Comparison of ENCODE assay signal across 13 cellular contexts in genomic region chr18:58755304-58756010, GRCh38.
A peak's percentile ranks its signal among the peaks of the same experiment; 100 is the strongest.
DNase-seq lines count a peak whose midpoint lies in the region; ATAC-seq and TF ChIP-seq lines count a peak whose summit lies in the region.
"Had no signal": no experiment of that assay in that cellular context is flagged by ENCODE, and none has a peak within 500 bp of the region (broad histone marks: within the 10 kb centered on the region; RNA-seq: fewer than 3 reads in every experiment).

No MANE protein-coding gene starts in this region.

- intact Hi-C loops in activated CD8-positive, alpha-beta T cell treated with anti-CD3 and anti-CD28 coated beads for 36 hours (cut with micrococcal nuclease) = no loop called here
- intact Hi-C loops in spleen (cut with DNase I; ENCODE audit: low total_unique reads) = no loop called here

- no peak overlapping the region for H3K4me3 ChIP-seq in spleen
- H3K4me3 ChIP-seq: skin epidermis had no signal

- POLR2A ChIA-PET in activated CD8-positive, alpha-beta T cell treated with anti-CD3 and anti-CD28 coated beads for 36 hours (lab: Charles Lee) = interaction anchor here (1.1 to 2.5 kb wide), 4 partner anchors 56 to 165 kb away, joined by 3 to 9 read pairs (median 4); partner anchors contain the start of gene MALT1

- H3K27me3 ChIP-seq in foreskin keratinocyte (peaks cover 5% of the 10 kb centered on the region), spleen (replicated peaks in 1 of 7) (peaks cover 0 to 8% (median 0%) of the 10 kb centered on the region in 7 donors)

- no peak for TF ChIP-seq CTCF in activated CD8-positive, alpha-beta T cell treated with anti-CD3 and anti-CD28 coated beads for 36 hours (IDR thresholded peaks at IDR 0.05)
- TF ChIP-seq CTCF in foreskin keratinocyte (conservative IDR thresholded peaks at IDR 0.05) (no peak), spleen (IDR thresholded peaks at IDR 0.05 in 8 of 11, conservative IDR thresholded peaks at IDR 0.05 in 3 of 11) (no peak)

- DNase-seq in activated T-cell treated with anti-CD3 and anti-CD28 coated beads, Interleukin-2, amount 50 U/mL, for 24 hours = peak; percentile 39
- no peak for DNase-seq in activated T-cell treated with anti-CD3 and anti-CD28 coated beads, Interleukin-2, amount 50 U/mL, for 48 hours
- peak; percentile 75 for DNase-seq in activated CD8-positive, alpha-beta T cell treated with anti-CD3 and anti-CD28 coated beads for 36 hours
- DNase-seq in foreskin keratinocyte = peak in 1 of 2 donors; percentile 56
- peak; percentile 50 for DNase-seq in spleen
- DNase-seq in activated effector memory CD4-positive, alpha-beta T cell treated with Interleukin-2 at 50 U/mL for 16 hours = no peak
- no peak for DNase-seq in ureter (ENCODE audit: low spot score)
- DNase-seq: activated T-cell treated with anti-CD3 and anti-CD28 coated beads, Interleukin-2, amount 50 U/mL, for 72 hours; immature natural killer cell; NCI-H446 treated with DMSO at 0.1 percent for 48 hours; SHP77 had no signal

- peaks cover 6% of the 10 kb centered on the region for H3K36me3 Mint-ChIP-seq in activated T-cell treated with anti-CD3 and anti-CD28 coated beads, Interleukin-2, amount 50 U/mL, for 24 hours (ENCODE audit: low read depth)
- H3K36me3 Mint-ChIP-seq in activated CD8-positive, alpha-beta T cell treated with anti-CD3 and anti-CD28 coated beads for 36 hours (ENCODE audit: low read depth) = peaks cover 5% of the 10 kb centered on the region

- H3K9me3 ChIP-seq in spleen = no peaks in the 10 kb centered on the region

- H3K4me1 Mint-ChIP-seq in activated T-cell treated with anti-CD3 and anti-CD28 coated beads, Interleukin-2, amount 50 U/mL, for 24 hours (ENCODE audit: low read depth) = peaks cover 25% of the 10 kb centered on the region
- peaks cover 27% of the 10 kb centered on the region for H3K4me1 Mint-ChIP-seq in activated CD8-positive, alpha-beta T cell treated with anti-CD3 and anti-CD28 coated beads for 36 hours (ENCODE audit: low read depth)
- H3K4me1 Mint-ChIP-seq: immature natural killer cell had no signal

- no peak overlapping the region for H3K4me3 Mint-ChIP-seq in activated T-cell treated with anti-CD3 and anti-CD28 coated beads, Interleukin-2, amount 50 U/mL, for 24 hours
- no peak overlapping the region for H3K4me3 Mint-ChIP-seq in activated CD8-positive, alpha-beta T cell treated with anti-CD3 and anti-CD28 coated beads for 36 hours
- H3K4me3 Mint-ChIP-seq: activated T-cell treated with anti-CD3 and anti-CD28 coated beads, Interleukin-2, amount 50 U/mL, for 72 hours; immature natural killer cell had no signal

- no peaks in the 10 kb centered on the region for H3K27me3 Mint-ChIP-seq in activated T-cell treated with anti-CD3 and anti-CD28 coated beads, Interleukin-2, amount 50 U/mL, for 24 hours
- peaks cover 4% of the 10 kb centered on the region for H3K27me3 Mint-ChIP-seq in activated CD8-positive, alpha-beta T cell treated with anti-CD3 and anti-CD28 coated beads for 36 hours

- ATAC-seq in activated CD8-positive, alpha-beta T cell treated with anti-CD3 and anti-CD28 coated beads for 36 hours = peak; percentile 74
- ATAC-seq in foreskin keratinocyte = peak; percentile 61
- no peak for ATAC-seq in HG03025 (IDR thresholded peaks at IDR 0.05; ENCODE audit: low FRiP score, unreplicated experiment)

- CTCF ChIA-PET in activated CD8-positive, alpha-beta T cell treated with anti-CD3 and anti-CD28 coated beads for 36 hours (lab: Charles Lee) = interaction anchor here (0.7 to 8.5 kb wide), 7 partner anchors 8 to 315 kb away, joined by 3 to 85 read pairs (median 4); no protein-coding TSS in a partner anchor

- H3K27ac ChIP-seq in foreskin keratinocyte (no peak overlapping the region), spleen (peak overlapping the region in 1 of 8 donors; percentile 11)

- H3K27ac Mint-ChIP-seq in activated T-cell treated with anti-CD3 and anti-CD28 coated beads, Interleukin-2, amount 50 U/mL, for 24 hours = peak overlapping the region; percentile 51
- peak overlapping the region; percentile 75 for H3K27ac Mint-ChIP-seq in activated CD8-positive, alpha-beta T cell treated with anti-CD3 and anti-CD28 coated beads for 36 hours
- H3K27ac Mint-ChIP-seq: activated T-cell treated with anti-CD3 and anti-CD28 coated beads, Interleukin-2, amount 50 U/mL, for 72 hours had no signal

- peaks cover 0 to 10% (median 5%) of the 10 kb centered on the region in 6 donors for H3K36me3 ChIP-seq in spleen

- TF ChIP-seq POLR2A in spleen (IDR thresholded peaks at IDR 0.05) = no peak

- WGBS in spleen, 5 donors = 86 to 90% (median 88%) methylated on average over 14 to 15 of the region's 15 CpGs

- H3K4me1 ChIP-seq in foreskin keratinocyte (peaks cover 13% of the 10 kb centered on the region), spleen (peaks cover 0 to 18% (median 0%) of the 10 kb centered on the region in 6 donors)

- H3K9me3 Mint-ChIP-seq in activated T-cell treated with anti-CD3 and anti-CD28 coated beads, Interleukin-2, amount 50 U/mL, for 24 hours = no peaks in the 10 kb centered on the region
- H3K9me3 Mint-ChIP-seq in activated CD8-positive, alpha-beta T cell treated with anti-CD3 and anti-CD28 coated beads for 36 hours = no peaks in the 10 kb centered on the region
- H3K9me3 Mint-ChIP-seq: activated T-cell treated with anti-CD3 and anti-CD28 coated beads, Interleukin-2, amount 50 U/mL, for 72 hours; immature natural killer cell had no signal

Comparison
In these comparisons a context has a peak if more than half of its experiments do, and no peak if none do; other contexts are left out.
1. DNase-seq: peak in activated T-cell treated with anti-CD3 and anti-CD28 coated beads, Interleukin-2, amount 50 U/mL, for 24 hours (single experiment), activated CD8-positive, alpha-beta T cell treated with anti-CD3 and anti-CD28 coated beads for 36 hours (single experiment) and spleen (single experiment); none in activated T-cell treated with anti-CD3 and anti-CD28 coated beads, Interleukin-2, amount 50 U/mL, for 48 hours (0 of 2), activated effector memory CD4-positive, alpha-beta T cell treated with Interleukin-2 at 50 U/mL for 16 hours (single experiment) and ureter (single experiment).